8 cellular contexts compared by ENCODE assay signal in genomic region chr10:102917314-102917961, GRCh38. TPM values are rescaled to one million over a fixed set of nuclear protein-coding genes. Genes with fewer than 3 reads are reported as not detected.
DNase-seq lines count a peak whose midpoint lies in the region; ATAC-seq and TF ChIP-seq lines count a peak whose summit lies in the region.

No MANE protein-coding gene starts in this region.

- H3K36me3 ChIP-seq in BLaER1 (no peaks in the 10 kb centered on the region), OCI-LY1 (ENCODE audit: insufficient read depth, low read length) (no peaks in the 10 kb centered on the region), esophagus muscularis mucosa (no peaks in the 10 kb centered on the region)

- no peaks in the 10 kb centered on the region for H3K9me2 ChIP-seq in OCI-LY1 (ENCODE audit: low read depth, low read length)

- H3K27ac Mint-ChIP-seq in activated T-cell treated with anti-CD3 and anti-CD28 coated beads, Interleukin-2, amount 50 U/mL, for 24 hours, result peak overlapping the region; percentile 98

- DNase-seq in GM19240 (ENCODE audit: insufficient read length, low spot score) (peak; percentile 38), esophagus muscularis mucosa (ENCODE audit: extremely low spot score) (peak; percentile 92), myocyte (ENCODE audit: low read depth) (peak; percentile 71)
- DNase-seq in activated T-cell treated with anti-CD3 and anti-CD28 coated beads, Interleukin-2, amount 50 U/mL, for 24 hours, result peak; percentile 89
- DNase-seq in stimulated activated CD8-positive, alpha-beta memory T cell treated with anti-CD3 and anti-CD28 coated beads, Interleukin-4, amount 100 ng/mL, for 48 hours, result peak; percentile 89

- WGBS in esophagus muscularis mucosa, result 1% methylated on average over 7 of the region's 45 CpGs

- H3K9ac ChIP-seq in BLaER1, result peak overlapping the region; percentile 78
- H3K9ac ChIP-seq in OCI-LY1 (ENCODE audit: low read length), result peak overlapping the region; percentile 23; the same call in 1 of the 2 replicates

- no peaks in the 10 kb centered on the region for H3K79me2 ChIP-seq in OCI-LY1 (ENCODE audit: insufficient read depth, low read length)

- peaks cover 9% of the 10 kb centered on the region for H3K27me3 Mint-ChIP-seq in activated T-cell treated with anti-CD3 and anti-CD28 coated beads, Interleukin-2, amount 50 U/mL, for 24 hours

- H3F3A ChIP-seq in OCI-LY1 (ENCODE audit: insufficient read depth, low read length), result no peaks in the 10 kb centered on the region

- TF ChIP-seq CTCF in OCI-LY1 (IDR thresholded peaks at IDR 0.05; ENCODE audit: low read length) (peak; percentile 81), esophagus muscularis mucosa (IDR thresholded peaks at IDR 0.05) (peak; percentile 97 to 99 (median 99))

- ATAC-seq in HG03442 (IDR thresholded peaks at IDR 0.05; ENCODE audit: unreplicated experiment), result peak; percentile 32

- H3K27ac ChIP-seq in BLaER1 (peak overlapping the region; percentile 78), OCI-LY1 (ENCODE audit: low read depth, low read length, poor library complexity, severe bottlenecking) (no peak overlapping the region), esophagus muscularis mucosa (replicated peaks in 1 of 4) (peak overlapping the region; percentile 87 to 96 (median 91))

- TF ChIP-seq EP300 in esophagus muscularis mucosa (IDR thresholded peaks at IDR 0.05), result no peak

- H3K27me3 ChIP-seq in BLaER1 (no peaks in the 10 kb centered on the region), OCI-LY1 (ENCODE audit: insufficient read depth, low read length) (no peaks in the 10 kb centered on the region), esophagus muscularis mucosa (no peaks in the 10 kb centered on the region)

- H3K4me1 ChIP-seq in BLaER1 (peaks cover 40% of the 10 kb centered on the region), OCI-LY1 (ENCODE audit: insufficient read depth, low read length, severe bottlenecking) (peaks cover 41% of the 10 kb centered on the region), esophagus muscularis mucosa (peaks cover 14 to 46% (median 44%) of the 10 kb centered on the region in 4 donors)

- H3K9me3 ChIP-seq in BLaER1 (no peaks in the 10 kb centered on the region), OCI-LY1 (ENCODE audit: low read length) (no peaks in the 10 kb centered on the region), esophagus muscularis mucosa (no peaks in the 10 kb centered on the region)

- H4K20me1 ChIP-seq in BLaER1, result peaks cover 8% of the 10 kb centered on the region; the same call in 1 of the 2 replicates
- H4K20me1 ChIP-seq in OCI-LY1 (ENCODE audit: insufficient read depth, low read length), result no peaks in the 10 kb centered on the region

- H3K4me3 ChIP-seq in BLaER1, result peak overlapping the region; percentile 91
- peak overlapping the region; percentile 82 for H3K4me3 ChIP-seq in OCI-LY1 (ENCODE audit: low read depth, low read length, poor library complexity, severe bottlenecking)
- peak overlapping the region; percentile 89 to 99 (median 95) for H3K4me3 ChIP-seq in esophagus muscularis mucosa

- peaks cover 12% of the 10 kb centered on the region for H3K36me3 Mint-ChIP-seq in activated T-cell treated with anti-CD3 and anti-CD28 coated beads, Interleukin-2, amount 50 U/mL, for 24 hours (ENCODE audit: low read depth)

- intact Hi-C loops in esophagus muscularis mucosa (cut with DNase I), result loop anchor here (2.0 to 5.0 kb wide), 3 partner anchors 135 to 327 kb away; partner anchors contain the start of genes NT5C2 and RPEL1

- H3K4me2 ChIP-seq in BLaER1, result peak overlapping the region; percentile 96
- peak overlapping the region; percentile 72 for H3K4me2 ChIP-seq in OCI-LY1 (ENCODE audit: low read length)

- peak overlapping the region; percentile 92 for H3K4me3 Mint-ChIP-seq in activated T-cell treated with anti-CD3 and anti-CD28 coated beads, Interleukin-2, amount 50 U/mL, for 24 hours

- no peaks in the 10 kb centered on the region for H3K9me3 Mint-ChIP-seq in activated T-cell treated with anti-CD3 and anti-CD28 coated beads, Interleukin-2, amount 50 U/mL, for 24 hours

- no peak for TF ChIP-seq POLR2A in esophagus muscularis mucosa (IDR thresholded peaks at IDR 0.05; ENCODE audit: low read depth)

- peaks cover 48% of the 10 kb centered on the region for H3K4me1 Mint-ChIP-seq in activated T-cell treated with anti-CD3 and anti-CD28 coated beads, Interleukin-2, amount 50 U/mL, for 24 hours (ENCODE audit: low read depth)

- H2AFZ ChIP-seq in OCI-LY1 (ENCODE audit: low read length), result no peak overlapping the region

RNA-seq across cellular contexts. Expression of gene CNNM2, which starts 0.7 kb away (rescaled TPM):
- total RNA-seq in esophagus muscularis mucosa (1 to 10 TPM; 4.0 to 9.3 (median 5.4) TPM), myocyte (4.2 and 4.7 TPM in 2 replicates)
- 6.1 TPM for polyA plus RNA-seq in myocyte (2012)

RNA-seq across cellular contexts. Expression of gene AS3MT, which starts 48.2 kb away (rescaled TPM):
- total RNA-seq in esophagus muscularis mucosa, result 1 to 10 TPM; 5.1 to 9.3 (median 6.8) TPM
- 7.0 and 8.1 TPM in 2 replicates for total RNA-seq in myocyte
- 5.6 TPM for polyA plus RNA-seq in myocyte (2012)

Comparison
In these comparisons a context has a peak if more than half of its experiments do, and no peak if none do; other contexts are left out.
1. DNase-seq: peak in every context shown above with its lines; median percentile 92 in esophagus muscularis mucosa; 89 in activated T-cell treated with anti-CD3 and anti-CD28 coated beads, Interleukin-2, amount 50 U/mL, for 24 hours; 89 in stimulated activated CD8-positive, alpha-beta memory T cell treated with anti-CD3 and anti-CD28 coated beads, Interleukin-4, amount 100 ng/mL, for 48 hours; 71 in myocyte; 38 in GM19240.